Comparison of ENCODE assay signal across 31 cellular contexts in the genomic region with DNA sequence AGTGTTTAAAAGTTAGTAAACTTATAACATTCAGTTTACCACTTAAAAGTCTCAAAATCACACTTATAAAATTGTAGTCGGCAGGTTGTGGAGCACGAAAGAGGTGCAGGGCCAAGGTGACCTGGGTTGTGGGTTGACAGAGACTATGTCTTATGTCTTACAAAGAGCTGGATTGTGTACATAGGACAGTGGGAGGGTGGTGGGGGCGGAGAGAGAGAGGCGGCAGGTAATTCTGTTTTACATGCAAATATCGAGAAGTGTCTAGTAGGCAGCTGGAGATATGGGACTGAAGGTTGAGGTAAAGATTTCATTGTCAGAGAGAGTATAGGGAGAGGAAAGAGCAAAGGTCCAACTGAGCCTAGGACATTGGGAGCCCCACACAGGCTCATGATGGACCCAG.
"Had no signal": no experiment of that assay in that cellular context is flagged by ENCODE, and none has a peak within 500 bp of the region (broad histone marks: within the 10 kb centered on the region; RNA-seq: fewer than 3 reads in every experiment).

No MANE protein-coding gene starts in this region.

- FAIRE-seq: astrocyte, bronchial epithelial cell had no signal

- H3K4me1 Mint-ChIP-seq: activated CD4-positive, alpha-beta T cell treated with anti-CD3 and anti-CD28 coated beads, Interleukin-2, amount 10 ng/mL, durations not matched to agents 24 days and 14 days had no signal

- H3K4me1 ChIP-seq: adrenal gland, body of pancreas, Peyer's patch had no signal

- H3K4me3 Mint-ChIP-seq: activated CD4-positive, alpha-beta T cell treated with anti-CD3 and anti-CD28 coated beads, Interleukin-2, amount 10 ng/mL, durations not matched to agents 24 days and 14 days; activated CD8-positive, alpha-beta T cell treated with anti-CD3 and anti-CD28 coated beads, Interleukin-2, amount 10 ng/mL, durations not matched to agents 7 days and 5 days; activated naive CD4-positive, alpha-beta T cell treated with anti-CD3 and anti-CD28 coated beads for 36 hours; activated T-cell treated with anti-CD3 and anti-CD28 coated beads, Interleukin-2, amount 50 U/mL, for 24 hours had no signal

- H3K4me3 ChIP-seq: adrenal gland, body of pancreas, MG63, Peyer's patch had no signal

- H3K27me3 Mint-ChIP-seq: activated T-cell treated with anti-CD3 and anti-CD28 coated beads, Interleukin-2, amount 50 U/mL, for 24 hours had no signal

- H3K27ac ChIP-seq: adrenal gland, body of pancreas, Peyer's patch, WERI-Rb-1 had no signal

- H3K36me3 ChIP-seq: adrenal gland, MG63, Peyer's patch, WERI-Rb-1 had no signal

- H3K27me3 ChIP-seq: adrenal gland, body of pancreas, Peyer's patch had no signal

- H3K9me3 Mint-ChIP-seq: activated CD4-positive, alpha-beta T cell treated with anti-CD3 and anti-CD28 coated beads, Interleukin-2, amount 10 ng/mL, durations not matched to agents 24 days and 14 days; activated naive CD4-positive, alpha-beta T cell treated with anti-CD3 and anti-CD28 coated beads for 36 hours; activated naive CD4-positive, alpha-beta T cell treated with anti-CD3 and anti-CD28 coated beads, Interleukin-2, amount 50 U/mL, for 72 hours; activated T-cell treated with anti-CD3 and anti-CD28 coated beads, Interleukin-2, amount 50 U/mL, for 24 hours had no signal

- ATAC-seq: activated CD8-positive, alpha-beta T cell treated with anti-CD3 and anti-CD28 coated beads, Interleukin-2, amount 10 ng/mL, durations not matched to agents 7 days and 5 days; activated naive CD4-positive, alpha-beta T cell treated with anti-CD3 and anti-CD28 coated beads, Interleukin-2, amount 50 U/mL, for 72 hours; body of pancreas; PC-3 had no signal

- H3K27ac Mint-ChIP-seq: activated CD4-positive, alpha-beta T cell treated with anti-CD3 and anti-CD28 coated beads, Interleukin-2, amount 10 ng/mL, durations not matched to agents 24 days and 14 days; activated CD8-positive, alpha-beta T cell treated with anti-CD3 and anti-CD28 coated beads, Interleukin-2, amount 10 ng/mL, durations not matched to agents 7 days and 5 days; activated naive CD4-positive, alpha-beta T cell treated with anti-CD3 and anti-CD28 coated beads for 36 hours; activated naive CD4-positive, alpha-beta T cell treated with anti-CD3 and anti-CD28 coated beads, Interleukin-2, amount 50 U/mL, for 72 hours; activated T-cell treated with anti-CD3 and anti-CD28 coated beads, Interleukin-2, amount 50 U/mL, for 24 hours had no signal

- H3K9me3 ChIP-seq: adrenal gland, body of pancreas, Peyer's patch had no signal

- DNase-seq: activated CD4-positive, alpha-beta T cell treated with anti-CD3 and anti-CD28 coated beads, Interleukin-2, amount 10 ng/mL, durations not matched to agents 24 days and 14 days; activated CD4-positive, alpha-beta T cell treated with anti-CD3 and anti-CD28 coated beads, Interleukin-2, amount 50 U/mL, for 48 hours; activated CD8-positive, alpha-beta T cell treated with anti-CD3 and anti-CD28 coated beads, Interleukin-2, amount 10 ng/mL, durations not matched to agents 7 days and 5 days; activated gamma-delta T cell treated with Interleukin-2 at 50 U/mL for 16 hours; activated naive CD4-positive, alpha-beta T cell treated with anti-CD3 and anti-CD28 coated beads for 36 hours; activated T-cell treated with anti-CD3 and anti-CD28 coated beads, Interleukin-2, amount 50 U/mL, for 24 hours; adrenal gland; body of pancreas; caudate nucleus; cerebellar nuclear complex; Karpas-422; KBM-7; NCI-H1048; NCI-H1105 treated with DMSO at 0.1 percent for 48 hours; NCI-H1436; NCI-H1694; NCI-H1930; NCI-H2081 treated with DMSO at 0.1 percent for 48 hours; NCI-H446 treated with DMSO at 0.1 percent for 48 hours; NCI-H524; NCI-H748 treated with DMSO at 0.1 percent for 48 hours; NK-92 treated with Interleukin-12 subunit alpha and Interleukin-12 subunit beta, amount 100 ng/mL, for 24 hours; Peyer's patch; SW 1271; T-helper 1 cell; WERI-Rb-1 had no signal
